16 cellular contexts compared by ENCODE assay signal in the genomic region with DNA sequence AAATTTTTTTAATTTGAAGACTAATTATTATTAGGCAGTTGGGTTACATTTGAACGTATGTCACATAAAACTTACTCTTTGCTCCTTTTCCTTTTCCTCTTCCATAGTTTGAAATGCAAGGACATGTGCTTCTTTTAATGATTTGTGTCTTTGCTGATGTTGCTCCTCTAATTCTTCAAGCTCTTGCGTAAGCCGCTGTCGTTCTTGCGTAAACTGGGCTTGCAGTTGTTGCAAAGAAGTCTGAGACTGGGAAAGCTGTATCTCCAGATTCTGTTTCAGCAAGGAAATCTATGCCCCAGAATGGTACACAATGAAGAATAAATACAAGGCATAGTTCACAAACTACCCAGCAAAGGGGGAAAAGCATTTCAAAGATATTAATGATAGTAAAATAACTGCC. TPM values are rescaled to one million over a fixed set of nuclear protein-coding genes. Genes with fewer than 3 reads are reported as not detected.
A peak's percentile ranks its signal among the peaks of the same experiment; 100 is the strongest.
DNase-seq lines count a peak whose midpoint lies in the region; ATAC-seq and TF ChIP-seq lines count a peak whose summit lies in the region.
"Had no signal": no experiment of that assay in that cellular context is flagged by ENCODE, and none has a peak within 500 bp of the region (broad histone marks: within the 10 kb centered on the region; RNA-seq: fewer than 3 reads in every experiment).

No MANE protein-coding gene starts in this region.

- DNase-seq in Caco-2 (peak; percentile 43 to 49), LHCN-M2 (ENCODE audit: low read depth) (peak; percentile 68), mammary epithelial cell (peak; percentile 1), lower lobe of right lung (peak; percentile 66), pons (ENCODE audit: low spot score) (no peak), nucleus accumbens (lab: John Stamatoyannopoulos, UW) (no peak), NCI-H524 treated with DMSO at 0.1 percent for 48 hours (lab: John Stamatoyannopoulos, UW) (no peak)
- DNase-seq: activated CD4-positive, alpha-beta T cell treated with anti-CD3 and anti-CD28 coated beads, Interleukin-2, amount 50 U/mL, for 4 hours; effector CD4-positive, alpha-beta T cell; NCI-H2171 treated with DMSO at 0.1 percent for 48 hours; nephron progenitor cell; stimulated activated naive CD8-positive, alpha-beta T cell treated with anti-CD3 and anti-CD28 coated beads, Interleukin-15, amount 100 ng/mL, for 72 hours had no signal

- H2AFZ ChIP-seq in mammary epithelial cell (ENCODE audit: low read depth, low read length) = no peak overlapping the region
- H2AFZ ChIP-seq: GM23338 had no signal

- no peaks in the 10 kb centered on the region for H4K20me1 ChIP-seq in mammary epithelial cell (ENCODE audit: insufficient read depth, low read length)

- H3K27me3 ChIP-seq in Caco-2 (replicated peaks; ENCODE audit: control insufficient read depth, insufficient read depth, low read length) (no peaks in the 10 kb centered on the region), mammary epithelial cell (ENCODE audit: insufficient read depth, low read length) (no peaks in the 10 kb centered on the region), lower lobe of right lung (ENCODE audit: low read depth) (no peaks in the 10 kb centered on the region)
- H3K27me3 ChIP-seq: left lung had no signal

- H3K27ac ChIP-seq in mammary epithelial cell (ENCODE audit: insufficient read depth, low read depth, low read length) (no peak overlapping the region), lower lobe of right lung (no peak overlapping the region)
- H3K27ac ChIP-seq: left lung had no signal

- TF ChIP-seq CTCF in Caco-2 (IDR thresholded peaks at IDR 0.05; ENCODE audit: insufficient read depth in 1 of 2, low read depth in 1 of 2, low read length in 1 of 2, severe bottlenecking in 1 of 2, unreplicated experiment in 1 of 2) (no peak), mammary epithelial cell (conservative IDR thresholded peaks at IDR 0.05 in 1 of 2, IDR thresholded peaks at IDR 0.05 in 1 of 2; ENCODE audit: extremely low read depth in 1 of 2, insufficient read depth in 1 of 2, low read depth in 1 of 2, low read length in 2 of 2) (no peak), lower lobe of right lung (IDR thresholded peaks at IDR 0.05) (no peak)

- in situ Hi-C loops in mammary epithelial cell (cut with MboI; ENCODE audit: low sequenced_read_pairs in 2 of 2) = no loop called here

- H3K4me3 ChIP-seq in Caco-2 (ENCODE audit: low read depth, low read length) (no peak overlapping the region), mammary epithelial cell (replicated peaks in 1 of 3; ENCODE audit: insufficient read depth in 1 of 3, low read depth in 2 of 3, low read length in 3 of 3) (no peak overlapping the region), lower lobe of right lung (no peak overlapping the region)
- H3K4me3 ChIP-seq: GM23338, left lung had no signal

- no peaks in the 10 kb centered on the region for H3K79me2 ChIP-seq in mammary epithelial cell (ENCODE audit: insufficient read depth, low read length)

- no peak overlapping the region for H3K4me2 ChIP-seq in mammary epithelial cell (ENCODE audit: insufficient read depth, low read depth, low read length)
- H3K4me2 ChIP-seq: GM23338 had no signal

- H3K4me3 Mint-ChIP-seq in Caco-2 (ENCODE audit: unreplicated experiment) = no peak overlapping the region
- H3K4me3 Mint-ChIP-seq: GM23338; nephron progenitor cell; stimulated activated naive CD8-positive, alpha-beta T cell treated with anti-CD3 and anti-CD28 coated beads, Interleukin-15, amount 100 ng/mL, for 72 hours; T-helper 2 cell treated with Interferon-gamma antibody and Interleukin-4, amounts not matched to agents 5 μg/mL and 100 μg/mL, for 36 hours had no signal

- no TSS peak for BruUV-seq in Caco-2 (replicated peaks; lab: Mats Ljungman, UMichigan)
- BruUV-seq in mammary epithelial cell (replicated peaks; lab: Mats Ljungman, UMichigan) = no TSS peak

- intact Hi-C loops in Caco-2 (cut with micrococcal nuclease; ENCODE audit: unreplicated experiment) = no loop called here
- intact Hi-C loops in mammary epithelial cell (cut with micrococcal nuclease) = no loop called here
- intact Hi-C loops in lower lobe of right lung (cut with DNase I) = no loop called here

- CTCF ChIA-PET in Caco-2 (lab: Charles Lee) (interaction anchor here (1.0 kb wide), 1 partner anchor 81 kb away, joined by 4 read pairs; no protein-coding TSS in a partner anchor), mammary epithelial cell (lab: Charles Lee; ENCODE audit: low non-redundant PET) (no interaction called here)

- peaks cover 12% of the 10 kb centered on the region for H3K36me3 Mint-ChIP-seq in Caco-2 (ENCODE audit: insufficient read depth, unreplicated experiment)

- dilution Hi-C loops in mammary epithelial cell (cut with HindIII; ENCODE audit: low sequenced_read_pairs) = no loop called here

- H3K9me3 ChIP-seq in Caco-2 = no peaks in the 10 kb centered on the region
- H3K9me3 ChIP-seq in mammary epithelial cell (replicated peaks; ENCODE audit: insufficient read depth, low read length) = no peaks in the 10 kb centered on the region
- H3K9me3 ChIP-seq in lower lobe of right lung = no peaks in the 10 kb centered on the region
- H3K9me3 ChIP-seq: left lung had no signal

- POLR2A ChIA-PET in Caco-2 (lab: Charles Lee) = no interaction called here

- ATAC-seq in lower lobe of right lung (no peak), GM21619 (IDR thresholded peaks at IDR 0.05; ENCODE audit: unreplicated experiment) (no peak)
- ATAC-seq: GM23338; left lung; stimulated activated naive CD8-positive, alpha-beta T cell treated with anti-CD3 and anti-CD28 coated beads, Interleukin-15, amount 100 ng/mL, for 72 hours had no signal

- H3K27ac Mint-ChIP-seq in Caco-2 (ENCODE audit: unreplicated experiment) = no peak overlapping the region
- H3K27ac Mint-ChIP-seq: GM23338; nephron progenitor cell; stimulated activated naive CD8-positive, alpha-beta T cell treated with anti-CD3 and anti-CD28 coated beads, Interleukin-15, amount 100 ng/mL, for 72 hours; T-helper 2 cell treated with Interferon-gamma antibody and Interleukin-4, amounts not matched to agents 5 μg/mL and 100 μg/mL, for 36 hours had no signal

- H3K36me3 ChIP-seq in Caco-2 (ENCODE audit: control insufficient read depth, insufficient read depth, low read length) (no peaks in the 10 kb centered on the region), mammary epithelial cell (ENCODE audit: insufficient read depth, low read length) (no peaks in the 10 kb centered on the region), lower lobe of right lung (no peaks in the 10 kb centered on the region)
- H3K36me3 ChIP-seq: left lung had no signal

- no peak overlapping the region for H3K9ac ChIP-seq in mammary epithelial cell (ENCODE audit: insufficient read depth, low read length)

- H3K9me3 Mint-ChIP-seq in Caco-2 (ENCODE audit: unreplicated experiment) = no peaks in the 10 kb centered on the region
- H3K9me3 Mint-ChIP-seq: GM23338; nephron progenitor cell; stimulated activated naive CD8-positive, alpha-beta T cell treated with anti-CD3 and anti-CD28 coated beads, Interleukin-15, amount 100 ng/mL, for 72 hours; T-helper 2 cell treated with Interferon-gamma antibody and Interleukin-4, amounts not matched to agents 5 μg/mL and 100 μg/mL, for 36 hours had no signal

- no peaks in the 10 kb centered on the region for H3K4me1 ChIP-seq in Caco-2
- H3K4me1 ChIP-seq in mammary epithelial cell (ENCODE audit: insufficient read depth, low read length) = no peaks in the 10 kb centered on the region
- H3K4me1 ChIP-seq in lower lobe of right lung = no peaks in the 10 kb centered on the region
- H3K4me1 ChIP-seq: left lung had no signal

- WGBS in mammary epithelial cell (ENCODE audit: low coverage, missing lambda C conversion rate) = 100% methylated on average over 5 of the region's 5 CpGs

- H3K27me3 Mint-ChIP-seq in Caco-2 (ENCODE audit: insufficient read depth, unreplicated experiment) = no peaks in the 10 kb centered on the region
- H3K27me3 Mint-ChIP-seq: stimulated activated naive CD8-positive, alpha-beta T cell treated with anti-CD3 and anti-CD28 coated beads, Interleukin-15, amount 100 ng/mL, for 72 hours had no signal

- H3K4me1 Mint-ChIP-seq in Caco-2 (ENCODE audit: low read depth, unreplicated experiment) = no peaks in the 10 kb centered on the region
- H3K4me1 Mint-ChIP-seq: nephron progenitor cell; stimulated activated naive CD8-positive, alpha-beta T cell treated with anti-CD3 and anti-CD28 coated beads, Interleukin-15, amount 100 ng/mL, for 72 hours had no signal

RNA-seq across cellular contexts. Expression of gene MCM9, which starts 45.1 kb away (rescaled TPM):
- total RNA-seq in Caco-2 (2022) = 13.4 and 14.4 TPM in 2 replicates
- 8.6 and 12.1 TPM in 2 replicates for total RNA-seq in LHCN-M2 (2014; rRNA removed)
- polyA plus RNA-seq in LHCN-M2 (2012) = 4.9 TPM
- 10 to 100 TPM; 12.3 to 15.2 TPM for total RNA-seq in mammary epithelial cell
- polyA plus RNA-seq in mammary epithelial cell = 1.2 TPM
- 9.8 TPM for polyA minus RNA-seq in mammary epithelial cell
- total RNA-seq in lower lobe of right lung = 23.6 TPM

Comparison
In these comparisons a context has a peak if more than half of its experiments do, and no peak if none do; other contexts are left out.
1. DNase-seq: peak in Caco-2 (2 of 2), LHCN-M2 (single experiment), mammary epithelial cell (single experiment) and lower lobe of right lung (single experiment); none in pons (single experiment), nucleus accumbens (0 of 56) and NCI-H524 treated with DMSO at 0.1 percent for 48 hours (single experiment).